ENCODE assay signal across 19 cellular contexts in genomic region chr10:131013281-131013680, GRCh38.
"Had no signal": no experiment of that assay in that cellular context is flagged by ENCODE, and none has a peak within 500 bp of the region (broad histone marks: within the 10 kb centered on the region; RNA-seq: fewer than 3 reads in every experiment).

No MANE protein-coding gene starts in this region.

- DNase-seq: dermis blood vessel endothelial cell; effector memory CD4-positive, alpha-beta T cell; erythroblast; esophagus squamous epithelium; foreskin melanocyte; glutamatergic neuron; heart right ventricle; hippocampal formation; left ventricle myocardium superior; mucosa of descending colon; naive B cell; stimulated activated CD4-positive, alpha-beta T cell treated with anti-CD3 and anti-CD28 coated beads, Interleukin-2, amount 100 ng/mL, for 24 hours; stimulated activated CD4-positive, alpha-beta T cell treated with anti-CD3 and anti-CD28 coated beads, Interleukin-4, amount 100 ng/mL, for 24 hours; stimulated activated naive CD4-positive, alpha-beta T cell treated with Interleukin-2 at 50 U/mL for 16 hours; stomach; thyroid gland had no signal

- ATAC-seq: heart right ventricle; left ventricle myocardium superior; mucosa of descending colon; natural killer cell treated with Interleukin-12 subunit alpha and Interleukin-12 subunit beta and Interleukin-15 and Interleukin-18, amount 100 ng/mL, for 72 hours; sciatic nerve; stimulated activated effector memory CD8-positive, alpha-beta T cell treated with anti-CD3 and anti-CD28 coated beads, Interleukin-12 subunit alpha, Interleukin-12 subunit beta, amount 100 ng/mL, for 72 hours had no signal
